Comparison of ENCODE assay signal across 1 cellular context in genomic region chr13:21526707-21527454, GRCh38.
A peak's percentile ranks its signal among the peaks of the same experiment; 100 is the strongest.
TF ChIP-seq lines count a peak whose summit lies in the region.

No MANE protein-coding gene starts in this region.

TF ChIP-seq in HepG2, 621 proteins besides CTCF, POLR2A, EP300 and RAD21 (continued from another document):
- TF ChIP-seq ARID3A (IDR thresholded peaks at IDR 0.05; ENCODE audit: low read depth, low read length) (peak; percentile 73; the same call in 1 of the 2 replicates), DNMT1 (CRISPR knock-in tag; IDR thresholded peaks at IDR 0.05) (no peak), ZNF720 (CRISPR knock-in tag; IDR thresholded peaks at IDR 0.05) (no peak), ZBTB33 (CRISPR knock-in tag; IDR thresholded peaks at IDR 0.05) (no peak), RFX1 (IDR thresholded peaks at IDR 0.05) (no peak), RARG (CRISPR knock-in tag; IDR thresholded peaks at IDR 0.05; ENCODE audit: low read depth) (no peak), ZNF646 (CRISPR knock-in tag; IDR thresholded peaks at IDR 0.05) (no peak), YY1 (IDR thresholded peaks at IDR 0.05; ENCODE audit: insufficient read depth, insufficient replicate concordance, low read depth, low read length) (no peak), NFE2 (CRISPR knock-in tag; IDR thresholded peaks at IDR 0.05) (no peak), FOSL2 (CRISPR knock-in tag; IDR thresholded peaks at IDR 0.05) (peak; percentile 36; the same call in 1 of the 2 replicates), ZNF362 (CRISPR knock-in tag; IDR thresholded peaks at IDR 0.05; ENCODE audit: borderline replicate concordance) (peak; percentile 89), WIZ (CRISPR knock-in tag; IDR thresholded peaks at IDR 0.05) (no peak), TFAP4 (IDR thresholded peaks at IDR 0.05; ENCODE audit: borderline replicate concordance, low read depth) (peak; percentile 13; the same call in 1 of the 2 replicates)
